Comparison of ENCODE assay signal across 25 cellular contexts in the genomic region with DNA sequence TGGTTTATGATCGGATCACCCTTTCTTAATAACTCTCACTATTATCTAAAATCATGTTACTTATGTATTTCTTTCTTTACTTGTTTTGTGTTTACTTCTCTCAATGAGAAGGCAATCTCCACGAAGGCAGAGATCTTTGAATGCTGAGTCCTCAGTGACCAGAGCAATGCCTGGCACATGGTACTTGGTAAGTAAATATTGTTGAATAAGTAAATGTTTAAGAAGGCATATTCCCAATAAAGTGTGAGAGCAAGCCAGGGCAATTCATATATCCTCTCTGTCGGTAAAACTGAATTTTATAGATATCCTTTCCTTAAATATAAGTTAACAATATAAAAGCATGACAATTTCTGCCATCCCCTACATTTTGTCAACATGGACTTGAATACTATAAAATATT.
"Had no signal": no experiment of that assay in that cellular context is flagged by ENCODE, and none has a peak within 500 bp of the region (broad histone marks: within the 10 kb centered on the region; RNA-seq: fewer than 3 reads in every experiment).

No MANE protein-coding gene starts in this region.

- H3K36me3 ChIP-seq: Peyer's patch, SJCRH30 had no signal

- ATAC-seq: HepG2, Right ventricle myocardium inferior, SK-N-SH treated with all-trans-retinoic acid at 6 μM for 48 hours had no signal

- H3K27me3 ChIP-seq: Peyer's patch, SJCRH30 had no signal

- H3K4me1 ChIP-seq: Peyer's patch, SJCRH30 had no signal

- H3K4me3 ChIP-seq: PC-9, Peyer's patch, SJCRH30 had no signal

- H2AFZ ChIP-seq: PC-9 had no signal

- H3K27ac ChIP-seq: PC-9, Peyer's patch, SJCRH30 had no signal

- H3K4me2 ChIP-seq: PC-9 had no signal

- DNase-seq: IMR-90, Kasumi-1, KG1, NCI-H1092, NCI-H1105 treated with DMSO at 0.1 percent for 48 hours, NCI-H1417 treated with DMSO at 0.1 percent for 48 hours, NCI-H146, NCI-H1694 treated with DMSO at 0.1 percent for 48 hours, NCI-H1930, NCI-H2081, NCI-H2107, NCI-H226, NCI-H446, NCI-H510A, NCI-H524 treated with DMSO at 0.1 percent for 48 hours, NCI-H69, NCI-H774, OCI-M1, PC-9, Peyer's patch, SHP77 treated with DMSO at 0.1 percent for 48 hours, SJCRH30 had no signal

- FAIRE-seq: HepG2 had no signal

- H3K9me3 ChIP-seq: Peyer's patch, SJCRH30 had no signal
